In the genomic region with DNA sequence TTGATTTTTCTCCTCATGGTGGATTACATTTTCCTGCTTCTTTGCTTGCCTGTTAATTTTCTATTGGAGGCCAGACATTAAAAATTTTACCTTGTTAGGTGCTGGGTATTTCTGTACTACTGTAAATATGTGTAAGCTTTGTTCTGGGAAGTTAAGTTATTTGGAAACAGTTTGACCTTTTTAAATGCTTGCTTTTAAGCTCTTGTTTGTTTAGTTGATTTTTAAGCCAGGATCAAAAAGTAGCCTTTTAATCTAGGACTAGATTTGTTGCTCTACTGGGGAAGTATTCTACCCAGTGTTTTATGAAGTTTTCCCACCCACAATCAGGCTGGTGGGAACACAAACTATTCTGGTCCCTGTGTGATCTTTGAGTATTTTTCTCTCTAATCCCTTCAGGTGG, we compare ENCODE assay signal across 1 cellular context.
TF ChIP-seq lines count a peak whose summit lies in the region.

No MANE protein-coding gene starts in this region.

TF ChIP-seq in HepG2, 621 proteins besides CTCF, POLR2A, EP300 and RAD21 (continued from another document):
- TF ChIP-seq, protein P1, sequence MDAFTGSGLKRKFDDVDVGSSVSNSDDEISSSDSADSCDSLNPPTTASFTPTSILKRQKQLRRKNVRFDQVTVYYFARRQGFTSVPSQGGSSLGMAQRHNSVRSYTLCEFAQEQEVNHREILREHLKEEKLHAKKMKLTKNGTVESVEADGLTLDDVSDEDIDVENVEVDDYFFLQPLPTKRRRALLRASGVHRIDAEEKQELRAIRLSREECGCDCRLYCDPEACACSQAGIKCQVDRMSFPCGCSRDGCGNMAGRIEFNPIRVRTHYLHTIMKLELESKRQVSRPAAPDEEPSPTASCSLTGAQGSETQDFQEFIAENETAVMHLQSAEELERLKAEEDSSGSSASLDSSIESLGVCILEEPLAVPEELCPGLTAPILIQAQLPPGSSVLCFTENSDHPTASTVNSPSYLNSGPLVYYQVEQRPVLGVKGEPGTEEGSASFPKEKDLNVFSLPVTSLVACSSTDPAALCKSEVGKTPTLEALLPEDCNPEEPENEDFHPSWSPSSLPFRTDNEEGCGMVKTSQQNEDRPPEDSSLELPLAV (CRISPR knock-in tag; conservative IDR thresholded peaks at IDR 0.05; ENCODE audit: low read depth): no peak
- TF ChIP-seq ZKSCAN8 (CRISPR knock-in tag; IDR thresholded peaks at IDR 0.05; ENCODE audit: borderline replicate concordance) (no peak), ZNF44 (CRISPR knock-in tag; IDR thresholded peaks at IDR 0.05) (no peak), ERF (CRISPR knock-in tag; IDR thresholded peaks at IDR 0.05) (no peak), NR2F2 (IDR thresholded peaks at IDR 0.05; ENCODE audit: borderline replicate concordance, low read depth) (0 out of 2 replicates have a peak, but pooled peaks have one; percentile 36)
